Comparison of ENCODE assay signal across 8 cellular contexts in genomic region chr12:12008931-12009611, GRCh38.
A peak's percentile ranks its signal among the peaks of the same experiment; 100 is the strongest.
DNase-seq lines count a peak whose midpoint lies in the region; ATAC-seq and TF ChIP-seq lines count a peak whose summit lies in the region.

No MANE protein-coding gene starts in this region.

- WGBS in IMR-90 (ENCODE audit: extremely low coverage in 2 of 2, insufficient read length in 1 of 2), 2 experiments = 57% methylated on average over 1 of the region's 13 CpGs; no CpG with 5 or more reads in 1 of the 2 experiments

- H4K8ac ChIP-seq in IMR-90 (ENCODE audit: low read depth in 2 of 2, low read length in 2 of 2) = no peak overlapping the region

- dilution Hi-C loops in IMR-90 (cut with HindIII; ENCODE audit: low sequenced_read_pairs, unreplicated experiment) = no loop called here

- POLR2A ChIA-PET in IMR-90 (lab: Charles Lee; ENCODE audit: unreplicated experiment) (interaction anchor here (0.5 kb wide), 1 partner anchor 450 kb away, joined by 7 read pairs; no protein-coding TSS in a partner anchor), OCI-LY7 (lab: Charles Lee) (interaction anchor here (0.5 to 1.7 kb wide), 7 partner anchors 13 to 283 kb away, joined by 3 to 4 read pairs (median 3); no protein-coding TSS in a partner anchor)

- no peak overlapping the region for H2BK15ac ChIP-seq in IMR-90 (ENCODE audit: low read depth, low read length)

- H3K9me3 ChIP-seq in DND-41 (ENCODE audit: insufficient read depth, low read length, severe bottlenecking) = no peaks in the 10 kb centered on the region
- H3K9me3 ChIP-seq in IMR-90 (ENCODE audit: control insufficient read depth, insufficient read depth, low read length) = no peaks in the 10 kb centered on the region
- H3K9me3 ChIP-seq in OCI-LY7 (ENCODE audit: low read length) = no peaks in the 10 kb centered on the region

- H2AK5ac ChIP-seq in IMR-90 (ENCODE audit: low read depth, low read length) = no peak overlapping the region

- CTCF ChIA-PET in IMR-90 (lab: Yijun Ruan, JAX) (interaction anchor here (0.6 kb wide), 1 partner anchor 311 kb away, joined by 3 read pairs; no protein-coding TSS in a partner anchor), OCI-LY7 (lab: Charles Lee; ENCODE audit: unreplicated experiment) (interaction anchor here (1.1 to 1.2 kb wide), 3 partner anchors 13 to 392 kb away, joined by 3 to 5 read pairs (median 4); no protein-coding TSS in a partner anchor)

- no peak for TF ChIP-seq RAD21 in IMR-90 (IDR thresholded peaks at IDR 0.05; ENCODE audit: low read length)

- H3K9ac ChIP-seq in DND-41 (ENCODE audit: low read depth, low read length) = no peak overlapping the region
- no peak overlapping the region for H3K9ac ChIP-seq in IMR-90 (ENCODE audit: low read depth, low read length)

- peaks cover 86% of the 10 kb centered on the region for H3K4me1 Mint-ChIP-seq in activated naive CD4-positive, alpha-beta T cell treated with anti-CD3 and anti-CD28 coated beads, Interleukin-2, amount 50 U/mL, for 24 hours

- no peak overlapping the region for H3K23ac ChIP-seq in IMR-90 (ENCODE audit: low read depth, low read length)

- peak; percentile 60 for DNase-seq in DND-41
- peak; percentile 31 for DNase-seq in IMR-90
- peak; percentile 78 for DNase-seq in OCI-LY7 (ENCODE audit: low spot score)
- DNase-seq in left kidney (ENCODE audit: low read depth, low spot score) = peak; percentile 95
- no peak for DNase-seq in DMS114 treated with DMSO at 0.1 percent for 48 hours (lab: John Stamatoyannopoulos, UW; ENCODE audit: unreplicated experiment)
- DNase-seq in posterior vena cava (ENCODE audit: low spot score) = no peak

- peaks cover 5% of the 10 kb centered on the region for H3K9me3 Mint-ChIP-seq in activated naive CD4-positive, alpha-beta T cell treated with anti-CD3 and anti-CD28 coated beads, Interleukin-2, amount 50 U/mL, for 24 hours

- in situ Hi-C loops in IMR-90 (cut with MboI; ENCODE audit: low sequenced_read_pairs) = no loop called here

- intact Hi-C loops in IMR-90 (cut with micrococcal nuclease) (no loop called here), OCI-LY7 (cut with micrococcal nuclease; ENCODE audit: unreplicated experiment) (loop anchor here (2.0 to 5.0 kb wide), 2 partner anchors 24 to 112 kb away; no protein-coding TSS in a partner anchor), posterior vena cava (cut with DNase I) (no loop called here)

- no peak overlapping the region for H2BK120ac ChIP-seq in IMR-90 (ENCODE audit: low read depth, low read length)

- H3K36me3 ChIP-seq in DND-41 (ENCODE audit: insufficient read depth, low read length) = no peaks in the 10 kb centered on the region
- H3K36me3 ChIP-seq in IMR-90 (ENCODE audit: control insufficient read depth, insufficient read depth, low read length) = no peaks in the 10 kb centered on the region
- no peaks in the 10 kb centered on the region for H3K36me3 ChIP-seq in OCI-LY7 (ENCODE audit: insufficient read depth, low read length)

- H3K4me2 ChIP-seq in DND-41 (ENCODE audit: insufficient read depth, low read length) = peak overlapping the region; percentile 43
- no peak overlapping the region for H3K4me2 ChIP-seq in IMR-90 (ENCODE audit: low read depth, low read length)
- peak overlapping the region; percentile 65 for H3K4me2 ChIP-seq in OCI-LY7 (ENCODE audit: low read length)

- peaks cover 7% of the 10 kb centered on the region for H3K36me3 Mint-ChIP-seq in activated naive CD4-positive, alpha-beta T cell treated with anti-CD3 and anti-CD28 coated beads, Interleukin-2, amount 50 U/mL, for 24 hours

- peaks cover 2% of the 10 kb centered on the region for H3K27me3 Mint-ChIP-seq in activated naive CD4-positive, alpha-beta T cell treated with anti-CD3 and anti-CD28 coated beads, Interleukin-2, amount 50 U/mL, for 24 hours

- H3K27me3 ChIP-seq in DND-41 (ENCODE audit: insufficient read depth, low read length, poor library complexity) (peaks cover 2% of the 10 kb centered on the region), IMR-90 (ENCODE audit: control insufficient read depth, insufficient read depth, low read length) (peaks cover 4% of the 10 kb centered on the region)

- H3K79me2 ChIP-seq in DND-41 (ENCODE audit: insufficient read depth, low read length) = no peaks in the 10 kb centered on the region
- H3K79me2 ChIP-seq in OCI-LY7 (ENCODE audit: insufficient read depth, low read depth, low read length) = no peaks in the 10 kb centered on the region

- H3K27ac ChIP-seq in DND-41 (ENCODE audit: low read length) (no peak overlapping the region), IMR-90 (ENCODE audit: insufficient read depth, low read length) (no peak overlapping the region), OCI-LY7 (ENCODE audit: low read depth, low read length, poor library complexity, severe bottlenecking) (peak overlapping the region; percentile 67)

- no peak overlapping the region for H2AK9ac ChIP-seq in IMR-90 (replicated peaks; ENCODE audit: low read depth, low read length, poor library complexity)

- no peak for TF ChIP-seq POLR2A in IMR-90 (IDR thresholded peaks at IDR 0.05; ENCODE audit: low read depth, low read length)

- no peak overlapping the region for H4K91ac ChIP-seq in IMR-90 (ENCODE audit: insufficient read depth, low read depth, low read length)

- H3K27ac Mint-ChIP-seq in activated naive CD4-positive, alpha-beta T cell treated with anti-CD3 and anti-CD28 coated beads, Interleukin-2, amount 50 U/mL, for 24 hours = peak overlapping the region; percentile 95

- no peaks in the 10 kb centered on the region for H3K9me2 ChIP-seq in OCI-LY7 (ENCODE audit: insufficient read depth, low read length)

- no peak overlapping the region for H3K14ac ChIP-seq in IMR-90 (replicated peaks; ENCODE audit: low read depth, low read length)

- H3K4me3 Mint-ChIP-seq in activated naive CD4-positive, alpha-beta T cell treated with anti-CD3 and anti-CD28 coated beads, Interleukin-2, amount 50 U/mL, for 24 hours = peak overlapping the region; percentile 81

- H3K4ac ChIP-seq in IMR-90 (ENCODE audit: low read depth, low read length) = no peak overlapping the region

- BruUV-seq in IMR-90 (replicated peaks; lab: Mats Ljungman, UMichigan) (no TSS peak), OCI-LY7 (replicated peaks; lab: Mats Ljungman, UMichigan) (no TSS peak)

- H3K4me3 ChIP-seq in DND-41 (ENCODE audit: low read depth in 1 of 2, low read length in 2 of 2) (no peak overlapping the region), IMR-90 (ENCODE audit: insufficient read depth, low read depth, low read length) (no peak overlapping the region), OCI-LY7 (ENCODE audit: low read depth, low read length, poor library complexity, severe bottlenecking) (no peak overlapping the region)

- H3K4me1 ChIP-seq in DND-41 (ENCODE audit: insufficient read depth, low read length) (peaks cover 48% of the 10 kb centered on the region), IMR-90 (ENCODE audit: control insufficient read depth, insufficient read depth, low read length) (peaks cover 7% of the 10 kb centered on the region), OCI-LY7 (ENCODE audit: insufficient read depth, low read length, poor library complexity, severe bottlenecking) (peaks cover 58% of the 10 kb centered on the region)

- H2AFZ ChIP-seq in DND-41 (ENCODE audit: low read depth, low read length) (no peak overlapping the region), IMR-90 (replicated peaks; ENCODE audit: low read length, poor library complexity) (peak overlapping the region; percentile 1), OCI-LY7 (ENCODE audit: low read length) (peak overlapping the region; percentile 78)

- H2BK20ac ChIP-seq in IMR-90 (ENCODE audit: low read depth, low read length) = no peak overlapping the region

- H2BK5ac ChIP-seq in IMR-90 (ENCODE audit: low read depth, low read length, poor library complexity, severe bottlenecking) = no peak overlapping the region

- no peak overlapping the region for H3K18ac ChIP-seq in IMR-90 (ENCODE audit: low read depth, low read length)

- H4K5ac ChIP-seq in IMR-90 (ENCODE audit: low read depth, low read length) = no peak overlapping the region

- H3K9me1 ChIP-seq in IMR-90 (ENCODE audit: insufficient read depth, low read length) = peaks cover 12% of the 10 kb centered on the region

- no peak overlapping the region for H3K56ac ChIP-seq in IMR-90 (ENCODE audit: extremely low read depth, insufficient read depth, low read length)

- peak; percentile 54 for ATAC-seq in DND-41 (ENCODE audit: insufficient read depth, low read depth)
- peak; percentile 52 for ATAC-seq in GM21717 (IDR thresholded peaks at IDR 0.05; ENCODE audit: unreplicated experiment)
- ATAC-seq in IMR-90 (ENCODE audit: low read depth) = no peak

- TF ChIP-seq CTCF in DND-41 (IDR thresholded peaks at IDR 0.05; ENCODE audit: borderline replicate concordance, extremely low read depth, low read length, poor library complexity, severe bottlenecking) = peak; percentile 72
- no peak for TF ChIP-seq CTCF in IMR-90 (conservative IDR thresholded peaks at IDR 0.05; ENCODE audit: low read depth, low read length)
- no peak; the same call in 1 of the 2 replicates for TF ChIP-seq CTCF in OCI-LY7 (conservative IDR thresholded peaks at IDR 0.05; ENCODE audit: low read length)

- peaks cover 8% of the 10 kb centered on the region for H4K20me1 ChIP-seq in DND-41 (ENCODE audit: insufficient read depth, low read length)
- no peaks in the 10 kb centered on the region for H4K20me1 ChIP-seq in IMR-90 (ENCODE audit: insufficient read depth, low read length)
- H4K20me1 ChIP-seq in OCI-LY7 (ENCODE audit: insufficient read depth, low read length) = no peaks in the 10 kb centered on the region

- no peaks in the 10 kb centered on the region for H3K79me1 ChIP-seq in IMR-90 (ENCODE audit: low read depth in 1 of 2, low read length in 2 of 2)

TF ChIP-seq in IMR-90, 13 proteins besides CTCF, POLR2A, EP300 and RAD21 (continues in another document):
- TF ChIP-seq RCOR1 (IDR thresholded peaks at IDR 0.05; ENCODE audit: insufficient replicate concordance, low read length) (no peak), CHD1 (IDR thresholded peaks at IDR 0.05; ENCODE audit: low read depth, low read length) (no peak), CEBPB (IDR thresholded peaks at IDR 0.05; ENCODE audit: low read depth, low read length) (no peak), MAZ (IDR thresholded peaks at IDR 0.05; ENCODE audit: borderline replicate concordance, low read depth, low read length) (no peak), NFE2L2 (IDR thresholded peaks at IDR 0.05; ENCODE audit: low read depth, low read length) (no peak), BHLHE40 (IDR thresholded peaks at IDR 0.05; ENCODE audit: low read depth, low read length) (no peak), RFX5 (IDR thresholded peaks at IDR 0.05; ENCODE audit: low read depth, low read length) (no peak), MAFK (IDR thresholded peaks at IDR 0.05; ENCODE audit: low read depth, low read length) (no peak)

Comparison
In these comparisons a context has a peak if more than half of its experiments do, and no peak if none do; other contexts are left out.
1. DNase-seq: peak in DND-41 (single experiment), IMR-90 (single experiment), OCI-LY7 (single experiment) and left kidney (single experiment); none in DMS114 treated with DMSO at 0.1 percent for 48 hours (single experiment) and posterior vena cava (single experiment).